ENCODE assay signal across 1 cellular context in the genomic region with DNA sequence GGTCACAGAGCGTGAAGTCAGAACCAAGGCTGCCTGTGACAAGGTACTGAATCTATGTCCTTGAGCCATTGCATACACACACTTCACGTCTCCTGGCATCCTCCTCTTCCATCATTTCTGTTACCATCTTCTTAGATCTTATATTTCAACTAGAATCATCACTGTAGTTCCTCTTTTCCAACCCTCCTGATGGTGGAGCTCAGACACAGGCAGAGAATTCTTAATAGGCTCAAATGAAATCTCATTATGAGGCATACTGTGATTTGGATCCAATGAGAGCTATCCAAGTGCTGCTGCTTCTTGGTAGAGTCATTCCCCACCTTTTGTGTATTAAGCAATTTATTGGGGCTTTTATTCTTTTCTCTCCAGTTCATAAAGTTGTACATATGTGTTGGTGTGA.
TF ChIP-seq lines count a peak whose summit lies in the region.

No MANE protein-coding gene starts in this region.

TF ChIP-seq in K562, 482 proteins besides CTCF, POLR2A, EP300 and RAD21 (continued from another document):
- TF ChIP-seq, protein P1, sequence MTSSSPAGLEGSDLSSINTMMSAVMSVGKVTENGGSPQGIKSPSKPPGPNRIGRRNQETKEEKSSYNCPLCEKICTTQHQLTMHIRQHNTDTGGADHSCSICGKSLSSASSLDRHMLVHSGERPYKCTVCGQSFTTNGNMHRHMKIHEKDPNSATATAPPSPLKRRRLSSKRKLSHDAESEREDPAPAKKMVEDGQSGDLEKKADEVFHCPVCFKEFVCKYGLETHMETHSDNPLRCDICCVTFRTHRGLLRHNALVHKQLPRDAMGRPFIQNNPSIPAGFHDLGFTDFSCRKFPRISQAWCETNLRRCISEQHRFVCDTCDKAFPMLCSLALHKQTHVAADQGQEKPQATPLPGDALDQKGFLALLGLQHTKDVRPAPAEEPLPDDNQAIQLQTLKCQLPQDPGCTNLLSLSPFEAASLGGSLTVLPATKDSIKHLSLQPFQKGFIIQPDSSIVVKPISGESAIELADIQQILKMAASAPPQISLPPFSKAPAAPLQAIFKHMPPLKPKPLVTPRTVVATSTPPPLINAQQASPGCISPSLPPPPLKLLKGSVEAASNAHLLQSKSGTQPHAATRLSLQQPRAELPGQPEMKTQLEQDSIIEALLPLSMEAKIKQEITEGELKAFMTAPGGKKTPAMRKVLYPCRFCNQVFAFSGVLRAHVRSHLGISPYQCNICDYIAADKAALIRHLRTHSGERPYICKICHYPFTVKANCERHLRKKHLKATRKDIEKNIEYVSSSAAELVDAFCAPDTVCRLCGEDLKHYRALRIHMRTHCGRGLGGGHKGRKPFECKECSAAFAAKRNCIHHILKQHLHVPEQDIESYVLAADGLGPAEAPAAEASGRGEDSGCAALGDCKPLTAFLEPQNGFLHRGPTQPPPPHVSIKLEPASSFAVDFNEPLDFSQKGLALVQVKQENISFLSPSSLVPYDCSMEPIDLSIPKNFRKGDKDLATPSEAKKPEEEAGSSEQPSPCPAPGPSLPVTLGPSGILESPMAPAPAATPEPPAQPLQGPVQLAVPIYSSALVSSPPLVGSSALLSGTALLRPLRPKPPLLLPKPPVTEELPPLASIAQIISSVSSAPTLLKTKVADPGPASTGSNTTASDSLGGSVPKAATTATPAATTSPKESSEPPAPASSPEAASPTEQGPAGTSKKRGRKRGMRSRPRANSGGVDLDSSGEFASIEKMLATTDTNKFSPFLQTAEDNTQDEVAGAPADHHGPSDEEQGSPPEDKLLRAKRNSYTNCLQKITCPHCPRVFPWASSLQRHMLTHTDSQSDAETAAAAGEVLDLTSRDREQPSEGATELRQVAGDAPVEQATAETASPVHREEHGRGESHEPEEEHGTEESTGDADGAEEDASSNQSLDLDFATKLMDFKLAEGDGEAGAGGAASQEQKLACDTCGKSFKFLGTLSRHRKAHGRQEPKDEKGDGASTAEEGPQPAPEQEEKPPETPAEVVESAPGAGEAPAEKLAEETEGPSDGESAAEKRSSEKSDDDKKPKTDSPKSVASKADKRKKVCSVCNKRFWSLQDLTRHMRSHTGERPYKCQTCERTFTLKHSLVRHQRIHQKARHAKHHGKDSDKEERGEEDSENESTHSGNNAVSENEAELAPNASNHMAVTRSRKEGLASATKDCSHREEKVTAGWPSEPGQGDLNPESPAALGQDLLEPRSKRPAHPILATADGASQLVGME (CRISPR knock-in tag; IDR thresholded peaks at IDR 0.05): no peak
